In genomic region chr15:40991355-40991754, GRCh38 we compare ENCODE assay signal across 20 cellular contexts.
"Had no signal": no experiment of that assay in that cellular context is flagged by ENCODE, and none has a peak within 500 bp of the region (broad histone marks: within the 10 kb centered on the region; RNA-seq: fewer than 3 reads in every experiment).

No MANE protein-coding gene starts in this region.

- H3K27me3 Mint-ChIP-seq: activated CD4-positive, alpha-beta T cell treated with anti-CD3 and anti-CD28 coated beads, Interleukin-2, amount 10 ng/mL, durations not matched to agents 7 days and 5 days; activated CD8-positive, alpha-beta memory T cell treated with anti-CD3 and anti-CD28 coated beads, Interleukin-2, amount 10 ng/mL, durations not matched to agents 7 days and 5 days had no signal

- H3K4me3 ChIP-seq: esophagus muscularis mucosa, mucosa of descending colon, prostate gland, right lobe of liver, SK-N-MC, spleen, stomach, thyroid gland had no signal

- H3K9me3 Mint-ChIP-seq: activated CD4-positive, alpha-beta T cell treated with anti-CD3 and anti-CD28 coated beads, Interleukin-2, amount 10 ng/mL, durations not matched to agents 7 days and 5 days; natural killer cell had no signal

- H3K27ac Mint-ChIP-seq: activated CD4-positive, alpha-beta T cell treated with anti-CD3 and anti-CD28 coated beads, Interleukin-2, amount 10 ng/mL, durations not matched to agents 7 days and 5 days; activated CD8-positive, alpha-beta memory T cell treated with anti-CD3 and anti-CD28 coated beads, Interleukin-2, amount 10 ng/mL, durations not matched to agents 7 days and 5 days; natural killer cell had no signal

- H3K4me3 Mint-ChIP-seq: activated CD4-positive, alpha-beta T cell treated with anti-CD3 and anti-CD28 coated beads, Interleukin-2, amount 10 ng/mL, durations not matched to agents 7 days and 5 days; activated CD8-positive, alpha-beta memory T cell treated with anti-CD3 and anti-CD28 coated beads, Interleukin-2, amount 10 ng/mL, durations not matched to agents 7 days and 5 days; natural killer cell had no signal

- H3K4me1 Mint-ChIP-seq: natural killer cell had no signal

- DNase-seq: activated CD4-positive, alpha-beta T cell treated with anti-CD3 and anti-CD28 coated beads, Interleukin-2, amount 10 ng/mL, durations not matched to agents 7 days and 5 days; activated CD8-positive, alpha-beta memory T cell treated with anti-CD3 and anti-CD28 coated beads, Interleukin-2, amount 10 ng/mL, durations not matched to agents 7 days and 5 days; activated naive CD4-positive, alpha-beta T cell treated with anti-CD3 and anti-CD28 coated beads, Interleukin-2, amount 50 U/mL, for 16 hours; amygdala; brain microvascular endothelial cell; dermis blood vessel endothelial cell; glutamatergic neuron; left cardiac atrium; natural killer cell; occipital lobe; right lobe of liver; spleen; stimulated activated CD8-positive, alpha-beta memory T cell treated with anti-CD3 and anti-CD28 coated beads, Interleukin-4, amount 100 ng/mL, for 48 hours; stomach; T-helper 1 cell; thyroid gland had no signal
